ENCODE assay signal across 9 cellular contexts in the genomic region with DNA sequence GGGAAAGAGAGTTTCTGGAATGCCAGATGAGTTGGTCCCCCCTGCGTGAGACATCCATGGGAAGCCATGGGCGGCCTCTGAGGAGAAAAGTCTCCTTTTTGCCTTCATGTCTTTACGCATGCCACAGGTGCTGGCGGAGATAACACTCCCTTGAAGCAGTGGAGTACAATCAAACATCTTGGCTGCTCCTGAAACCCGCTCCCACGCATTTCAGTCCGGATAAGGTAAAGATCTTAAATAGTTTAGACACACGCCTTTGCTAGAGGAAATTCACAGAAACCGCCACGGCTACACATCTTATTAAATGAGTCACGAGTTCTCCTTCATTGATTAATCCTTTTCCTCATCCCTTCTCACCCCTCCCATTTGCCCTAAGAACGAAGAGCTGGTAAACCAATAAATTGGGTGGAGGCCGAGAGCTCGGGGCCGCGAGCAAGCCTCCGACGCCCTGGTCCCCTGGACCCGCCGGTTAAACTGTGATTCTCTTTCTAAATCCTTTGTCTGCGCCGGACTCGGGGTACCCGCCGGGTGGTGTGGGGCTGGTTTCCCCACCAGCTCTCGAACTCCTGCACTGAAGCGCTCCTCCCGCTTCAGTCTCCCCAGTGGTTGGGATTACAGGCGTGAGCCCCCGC. TPM values are rescaled to one million over a fixed set of nuclear protein-coding genes. Genes with fewer than 3 reads are reported as not detected.
DNase-seq lines count a peak whose midpoint lies in the region; ATAC-seq and TF ChIP-seq lines count a peak whose summit lies in the region.
"Had no signal": no experiment of that assay in that cellular context is flagged by ENCODE, and none has a peak within 500 bp of the region (broad histone marks: within the 10 kb centered on the region; RNA-seq: fewer than 3 reads in every experiment).

No MANE protein-coding gene starts in this region.

- H4K20me1 ChIP-seq in fibroblast of lung (ENCODE audit: control insufficient read depth, extremely low read depth, insufficient read depth, low read length): no peaks in the 10 kb centered on the region

- H3K4me1 ChIP-seq in fibroblast of lung (ENCODE audit: control insufficient read depth, extremely low read depth, insufficient read depth, low read length): no peaks in the 10 kb centered on the region
- H3K4me1 ChIP-seq in parathyroid adenoma: no peaks in the 10 kb centered on the region

- H3K4me2 ChIP-seq in fibroblast of lung (ENCODE audit: extremely low read depth, insufficient read depth, low read length) (peak overlapping the region; percentile 78), parathyroid adenoma (ENCODE audit: low read length) (peak overlapping the region; percentile 65)

- no peaks in the 10 kb centered on the region for H3K27me3 ChIP-seq in fibroblast of lung (ENCODE audit: control insufficient read depth, insufficient read depth, low read length)
- no peaks in the 10 kb centered on the region for H3K27me3 ChIP-seq in parathyroid adenoma (ENCODE audit: control insufficient read depth, insufficient read depth, low read length)

- no peaks in the 10 kb centered on the region for H3K9me3 ChIP-seq in fibroblast of lung (ENCODE audit: control insufficient read depth, insufficient read depth, low read depth, low read length)
- H3K9me3 ChIP-seq in parathyroid adenoma (ENCODE audit: control insufficient read depth, low read length): no peaks in the 10 kb centered on the region

- H3K27ac ChIP-seq in fibroblast of lung (ENCODE audit: insufficient read depth, low read length): peak overlapping the region; percentile 22
- H3K27ac ChIP-seq in parathyroid adenoma: no peak overlapping the region
- H3K27ac ChIP-seq: HL-60 had no signal

- no peak for ATAC-seq in GM18498 (IDR thresholded peaks at IDR 0.05; ENCODE audit: unreplicated experiment)

- H3K79me2 ChIP-seq in fibroblast of lung (ENCODE audit: control insufficient read depth, insufficient read depth, low read length): no peaks in the 10 kb centered on the region
- H3K79me2 ChIP-seq in parathyroid adenoma: no peaks in the 10 kb centered on the region

- H3K4me3 ChIP-seq in fibroblast of lung (replicated peaks in 1 of 4; ENCODE audit: control extremely low read depth in 1 of 4, insufficient read depth in 1 of 4, low read depth in 3 of 4, low read length in 4 of 4) (peak overlapping the region; percentile 60 to 72 (median 68)), parathyroid adenoma (ENCODE audit: low read depth, low read length) (peak overlapping the region; percentile 67)

- H2AFZ ChIP-seq in fibroblast of lung (ENCODE audit: low read length) (peak overlapping the region; percentile 62), parathyroid adenoma (peak overlapping the region; percentile 94)

- in situ Hi-C loops in GM13977 (cut with MboI; ENCODE audit: low pct_unique_long_range_greater_than_20kb, low sequenced_read_pairs, unreplicated experiment) (no loop called here), GM13976 (cut with MboI; ENCODE audit: low sequenced_read_pairs, unreplicated experiment) (no loop called here)

- peak overlapping the region; percentile 52 for H3K9ac ChIP-seq in fibroblast of lung (ENCODE audit: insufficient read depth, low read length)
- H3K9ac ChIP-seq in parathyroid adenoma: peak overlapping the region; percentile 37

- H3K36me3 ChIP-seq in fibroblast of lung (ENCODE audit: control insufficient read depth, insufficient read depth, low read length) (no peaks in the 10 kb centered on the region), parathyroid adenoma (ENCODE audit: control insufficient read depth, insufficient read depth, low read length) (no peaks in the 10 kb centered on the region)

- no peak for TF ChIP-seq CTCF in GM13977 (IDR thresholded peaks at IDR 0.05; ENCODE audit: extremely low read depth, insufficient read depth, missing control alignments)
- no peak for TF ChIP-seq CTCF in fibroblast of lung (conservative IDR thresholded peaks at IDR 0.05 in 1 of 2, IDR thresholded peaks at IDR 0.05 in 1 of 2; ENCODE audit: low read depth in 1 of 2, low read length in 2 of 2)
- no peak for TF ChIP-seq CTCF in parathyroid adenoma (IDR thresholded peaks at IDR 0.05)
- no peak for TF ChIP-seq CTCF in GM13976 (IDR thresholded peaks at IDR 0.05; ENCODE audit: borderline replicate concordance, control extremely low read depth, extremely low read depth, insufficient read depth, missing control alignments)

- peak; percentile 40 for DNase-seq in GM13977 (ENCODE audit: low spot score)
- DNase-seq in activated CD4-positive, alpha-beta T cell treated with anti-CD3 and anti-CD28 coated beads for 48 hours: peak; percentile 71
- peak; percentile 19 to 52 for DNase-seq in fibroblast of lung (ENCODE audit: low read depth in 2 of 2)
- DNase-seq in GM13976 (ENCODE audit: low spot score): no peak
- no peak for DNase-seq in central memory CD4-positive, alpha-beta T cell
- DNase-seq in GM19240 (ENCODE audit: insufficient read length, low spot score): no peak

RNA-seq across cellular contexts. Expression of a gene that starts 6.6 kb away (rescaled TPM):
- total RNA-seq in fibroblast of lung: 10.2 and 11.6 TPM in 2 replicates
- polyA plus RNA-seq in fibroblast of lung: 7.0 and 7.2 TPM in 2 replicates
- polyA plus RNA-seq in fibroblast of lung (2012): 4.1 and 4.6 TPM in 2 replicates
- polyA minus RNA-seq in fibroblast of lung (ENCODE audit: low replicate concordance): 0.35 and 3.9 TPM in 2 replicates

RNA-seq across cellular contexts. Expression of a gene that starts 32.1 kb away (rescaled TPM):
- total RNA-seq in fibroblast of lung: 3.0 and 3.3 TPM in 2 replicates
- polyA plus RNA-seq in fibroblast of lung: 2.3 and 3.2 TPM in 2 replicates
- 1.2 and 2.2 TPM in 2 replicates for polyA plus RNA-seq in fibroblast of lung (2012)
- polyA minus RNA-seq in fibroblast of lung (ENCODE audit: low replicate concordance): 0.41 and 0.79 TPM in 2 replicates

Comparison
In these comparisons a context has a peak if more than half of its experiments do, and no peak if none do; other contexts are left out.
1. DNase-seq: peak in GM13977 (single experiment), activated CD4-positive, alpha-beta T cell treated with anti-CD3 and anti-CD28 coated beads for 48 hours (single experiment) and fibroblast of lung (2 of 2); none in GM13976 (single experiment), central memory CD4-positive, alpha-beta T cell (single experiment) and GM19240 (single experiment).